ENCODE assay signal across 8 cellular contexts in genomic region chr2:239293450-239294430, GRCh38.
DNase-seq lines count a peak whose midpoint lies in the region; ATAC-seq and TF ChIP-seq lines count a peak whose summit lies in the region.

No MANE protein-coding gene starts in this region.

- H3K4me3 ChIP-seq in HUES64 (ENCODE audit: low read length), result no peak overlapping the region
- H3K4me3 ChIP-seq in sigmoid colon, result no peak overlapping the region
- H3K4me3 ChIP-seq in Caco-2 (ENCODE audit: low read depth, low read length), result no peak overlapping the region

- H3K4me1 Mint-ChIP-seq in activated naive CD8-positive, alpha-beta T cell treated with anti-CD3 and anti-CD28 coated beads, Interleukin-2, amount 50 U/mL, for 24 hours, result peaks cover 82% of the 10 kb centered on the region
- H3K4me1 Mint-ChIP-seq in Caco-2 (ENCODE audit: low read depth, unreplicated experiment), result no peaks in the 10 kb centered on the region
- peaks cover 30% of the 10 kb centered on the region for H3K4me1 Mint-ChIP-seq in osteocyte (ENCODE audit: unreplicated experiment)

- ATAC-seq in GM19035 (IDR thresholded peaks at IDR 0.05; ENCODE audit: unreplicated experiment), result peak; percentile 47
- peak; percentile 76 for ATAC-seq in activated naive CD8-positive, alpha-beta T cell treated with anti-CD3 and anti-CD28 coated beads, Interleukin-2, amount 50 U/mL, for 24 hours
- ATAC-seq in GM19328 (IDR thresholded peaks at IDR 0.05; ENCODE audit: unreplicated experiment), result no peak

- no peak for TF ChIP-seq CTCF in sigmoid colon (IDR thresholded peaks at IDR 0.05)
- TF ChIP-seq CTCF in Caco-2 (IDR thresholded peaks at IDR 0.05; ENCODE audit: insufficient read depth in 1 of 2, low read depth in 1 of 2, low read length in 1 of 2, severe bottlenecking in 1 of 2, unreplicated experiment in 1 of 2), result no peak
- TF ChIP-seq CTCF in osteocyte (IDR thresholded peaks at IDR 0.05), result no peak

- peak overlapping the region; percentile 24; the same call in 1 of the 2 replicates for H3K27ac ChIP-seq in HUES64 (ENCODE audit: low read depth, low read length)
- peak overlapping the region; percentile 76 to 97 (median 90) for H3K27ac ChIP-seq in sigmoid colon

- POLR2A ChIA-PET in Caco-2 (lab: Charles Lee), result interaction anchor here (0.9 to 1.0 kb wide), 2 partner anchors 107 kb away, joined by 3 read pairs; partner anchors contain the start of gene HDAC4

- TF ChIP-seq EP300 in sigmoid colon (IDR thresholded peaks at IDR 0.05), result no peak

- no peaks in the 10 kb centered on the region for H3K9me3 ChIP-seq in HUES64 (ENCODE audit: insufficient read depth, low read depth, low read length)
- H3K9me3 ChIP-seq in sigmoid colon, result no peaks in the 10 kb centered on the region
- H3K9me3 ChIP-seq in Caco-2, result no peaks in the 10 kb centered on the region

- DNase-seq in activated naive CD8-positive, alpha-beta T cell treated with anti-CD3 and anti-CD28 coated beads, Interleukin-2, amount 50 U/mL, for 24 hours, result peak; percentile 67
- DNase-seq in sigmoid colon, result peak; percentile 67
- DNase-seq in Caco-2, result no peak
- DNase-seq in osteocyte (ENCODE audit: extremely low spot score, unreplicated experiment), result no peak
- DNase-seq in OCI-M2 (lab: John Stamatoyannopoulos, UW; ENCODE audit: unreplicated experiment), result no peak

- H3K27me3 ChIP-seq in HUES64 (ENCODE audit: insufficient read depth, low read length) (no peaks in the 10 kb centered on the region), sigmoid colon (no peaks in the 10 kb centered on the region), Caco-2 (replicated peaks; ENCODE audit: control insufficient read depth, insufficient read depth, low read length) (no peaks in the 10 kb centered on the region)

- H3K27ac Mint-ChIP-seq in activated naive CD8-positive, alpha-beta T cell treated with anti-CD3 and anti-CD28 coated beads, Interleukin-2, amount 50 U/mL, for 24 hours, result peak overlapping the region; percentile 50
- H3K27ac Mint-ChIP-seq in Caco-2 (ENCODE audit: unreplicated experiment) (no peak overlapping the region), osteocyte (ENCODE audit: unreplicated experiment) (no peak overlapping the region)

- H3K27me3 Mint-ChIP-seq in activated naive CD8-positive, alpha-beta T cell treated with anti-CD3 and anti-CD28 coated beads, Interleukin-2, amount 50 U/mL, for 24 hours, result peaks cover 5% of the 10 kb centered on the region
- H3K27me3 Mint-ChIP-seq in Caco-2 (ENCODE audit: insufficient read depth, unreplicated experiment) (no peaks in the 10 kb centered on the region), osteocyte (ENCODE audit: unreplicated experiment) (no peaks in the 10 kb centered on the region)

- BruUV-seq in Caco-2 (replicated peaks; lab: Mats Ljungman, UMichigan), result no TSS peak

- H3K4me1 ChIP-seq in HUES64 (ENCODE audit: insufficient read depth, low read length) (peaks cover 68% of the 10 kb centered on the region), sigmoid colon (peaks cover 0 to 98% (median 97%) of the 10 kb centered on the region in 4 donors), Caco-2 (peaks cover 23% of the 10 kb centered on the region)

- H3K36me3 ChIP-seq in HUES64 (ENCODE audit: insufficient read depth, low read length), result no peaks in the 10 kb centered on the region
- H3K36me3 ChIP-seq in sigmoid colon, result no peaks in the 10 kb centered on the region
- H3K36me3 ChIP-seq in Caco-2 (ENCODE audit: control insufficient read depth, insufficient read depth, low read length), result no peaks in the 10 kb centered on the region

- TF ChIP-seq POLR2A in sigmoid colon (IDR thresholded peaks at IDR 0.05), result no peak

- intact Hi-C loops in sigmoid colon (cut with DNase I) (no loop called here), Caco-2 (cut with micrococcal nuclease; ENCODE audit: unreplicated experiment) (no loop called here)

- H3K9me3 Mint-ChIP-seq in activated naive CD8-positive, alpha-beta T cell treated with anti-CD3 and anti-CD28 coated beads, Interleukin-2, amount 50 U/mL, for 24 hours, result no peaks in the 10 kb centered on the region
- no peaks in the 10 kb centered on the region for H3K9me3 Mint-ChIP-seq in Caco-2 (ENCODE audit: unreplicated experiment)
- H3K9me3 Mint-ChIP-seq in osteocyte (ENCODE audit: unreplicated experiment), result no peaks in the 10 kb centered on the region

- H3K36me3 Mint-ChIP-seq in activated naive CD8-positive, alpha-beta T cell treated with anti-CD3 and anti-CD28 coated beads, Interleukin-2, amount 50 U/mL, for 24 hours (ENCODE audit: low read depth), result no peaks in the 10 kb centered on the region
- no peaks in the 10 kb centered on the region for H3K36me3 Mint-ChIP-seq in Caco-2 (ENCODE audit: insufficient read depth, unreplicated experiment)
- no peaks in the 10 kb centered on the region for H3K36me3 Mint-ChIP-seq in osteocyte (ENCODE audit: unreplicated experiment)

- H3K4me3 Mint-ChIP-seq in activated naive CD8-positive, alpha-beta T cell treated with anti-CD3 and anti-CD28 coated beads, Interleukin-2, amount 50 U/mL, for 24 hours, result peak overlapping the region; percentile 56
- no peak overlapping the region for H3K4me3 Mint-ChIP-seq in Caco-2 (ENCODE audit: unreplicated experiment)
- no peak overlapping the region for H3K4me3 Mint-ChIP-seq in osteocyte (ENCODE audit: unreplicated experiment)

- H3K9ac ChIP-seq in HUES64 (ENCODE audit: low read depth, low read length), result no peak overlapping the region

- CTCF ChIA-PET in Caco-2 (lab: Charles Lee), result no interaction called here

- 91% methylated on average over 23 of the region's 23 CpGs for WGBS in HUES64
- WGBS in sigmoid colon, 2 donors, result 82 to 83% methylated on average over 23 of the region's 23 CpGs

Comparison
In these comparisons a context has a peak if more than half of its experiments do, and no peak if none do; other contexts are left out.
1. DNase-seq: peak in activated naive CD8-positive, alpha-beta T cell treated with anti-CD3 and anti-CD28 coated beads, Interleukin-2, amount 50 U/mL, for 24 hours (single experiment) and sigmoid colon (single experiment); none in Caco-2 (0 of 2), osteocyte (single experiment) and OCI-M2 (single experiment).